10 cellular contexts compared by ENCODE assay signal in the genomic region with DNA sequence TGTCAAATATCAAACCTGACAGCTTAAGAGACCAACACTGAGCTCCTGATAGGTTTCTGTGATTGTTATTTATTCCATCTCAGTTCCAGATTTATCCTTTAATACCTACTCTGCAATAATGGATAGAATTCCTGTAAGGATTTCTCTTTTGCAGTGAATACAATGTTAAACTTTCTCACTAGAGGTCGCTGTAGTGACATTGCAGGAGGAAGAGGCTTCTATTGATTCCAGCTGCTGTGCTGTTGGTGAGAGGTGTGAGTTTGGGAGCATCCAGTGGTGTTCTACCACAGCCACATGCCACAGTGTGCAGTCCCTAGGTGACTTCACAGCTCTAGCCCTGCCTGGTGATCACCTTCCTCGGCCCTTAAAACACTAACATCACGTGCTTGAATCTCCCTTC. TPM values are rescaled to one million over a fixed set of nuclear protein-coding genes. Genes with fewer than 3 reads are reported as not detected.
DNase-seq lines count a peak whose midpoint lies in the region; ATAC-seq and TF ChIP-seq lines count a peak whose summit lies in the region.
"Had no signal": no experiment of that assay in that cellular context is flagged by ENCODE, and none has a peak within 500 bp of the region (broad histone marks: within the 10 kb centered on the region; RNA-seq: fewer than 3 reads in every experiment).

No MANE protein-coding gene starts in this region.

- POLR2A ChIA-PET in activated CD8-positive, alpha-beta T cell treated with anti-CD3 and anti-CD28 coated beads, Interleukin-2, amount 10 ng/mL, durations not matched to agents 7 days and 5 days (lab: Charles Lee), result no interaction called here

- no peaks in the 10 kb centered on the region for H3K4me1 Mint-ChIP-seq in activated CD8-positive, alpha-beta T cell treated with anti-CD3 and anti-CD28 coated beads, Interleukin-2, amount 10 ng/mL, durations not matched to agents 7 days and 5 days (ENCODE audit: low read depth)

- no peak overlapping the region; the same call in 1 of the 2 replicates for H2AFZ ChIP-seq in OCI-LY3 (ENCODE audit: low read depth, low read length)

- no peak for ATAC-seq in left cardiac atrium
- ATAC-seq in GM18502 (IDR thresholded peaks at IDR 0.05; ENCODE audit: poor library complexity, unreplicated experiment), result no peak
- ATAC-seq in activated CD8-positive, alpha-beta T cell treated with anti-CD3 and anti-CD28 coated beads, Interleukin-2, amount 10 ng/mL, durations not matched to agents 7 days and 5 days, result no peak
- ATAC-seq in left lung, result no peak

- H3K27ac Mint-ChIP-seq in activated CD8-positive, alpha-beta T cell treated with anti-CD3 and anti-CD28 coated beads, Interleukin-2, amount 10 ng/mL, durations not matched to agents 7 days and 5 days, result no peak overlapping the region
- H3K27ac Mint-ChIP-seq: activated T-cell treated with anti-CD3 and anti-CD28 coated beads, Interleukin-2, amount 50 U/mL, for 24 hours had no signal

- CTCF ChIA-PET in activated CD8-positive, alpha-beta T cell treated with anti-CD3 and anti-CD28 coated beads, Interleukin-2, amount 10 ng/mL, durations not matched to agents 7 days and 5 days (lab: Charles Lee), result no interaction called here

- no peak overlapping the region for H3K9ac ChIP-seq in OCI-LY3 (ENCODE audit: low read length)

- TF ChIP-seq CTCF in left ventricle myocardium inferior (IDR thresholded peaks at IDR 0.05; ENCODE audit: borderline replicate concordance) (peak; percentile 59), OCI-LY3 (IDR thresholded peaks at IDR 0.05; ENCODE audit: low read depth, low read length) (peak; percentile 65), left lung (IDR thresholded peaks at IDR 0.05) (peak in 1 of 2 donors; percentile 28)

- H3K27me3 Mint-ChIP-seq in activated CD8-positive, alpha-beta T cell treated with anti-CD3 and anti-CD28 coated beads, Interleukin-2, amount 10 ng/mL, durations not matched to agents 7 days and 5 days (ENCODE audit: low read depth), result no peaks in the 10 kb centered on the region

- no peaks in the 10 kb centered on the region for H3K9me3 Mint-ChIP-seq in activated CD8-positive, alpha-beta T cell treated with anti-CD3 and anti-CD28 coated beads, Interleukin-2, amount 10 ng/mL, durations not matched to agents 7 days and 5 days (ENCODE audit: insufficient read depth)
- H3K9me3 Mint-ChIP-seq: activated T-cell treated with anti-CD3 and anti-CD28 coated beads, Interleukin-2, amount 50 U/mL, for 24 hours had no signal

- H3K36me3 ChIP-seq in left ventricle myocardium inferior, result no peaks in the 10 kb centered on the region
- H3K36me3 ChIP-seq in OCI-LY3 (replicated peaks; ENCODE audit: low read depth, low read length), result no peaks in the 10 kb centered on the region
- no peaks in the 10 kb centered on the region for H3K36me3 ChIP-seq in left lung

- H3K27me3 ChIP-seq in left ventricle myocardium inferior (ENCODE audit: low read depth) (no peaks in the 10 kb centered on the region), OCI-LY3 (ENCODE audit: low read depth, low read length) (no peaks in the 10 kb centered on the region), left lung (no peaks in the 10 kb centered on the region)

- H3K4me3 Mint-ChIP-seq in activated CD8-positive, alpha-beta T cell treated with anti-CD3 and anti-CD28 coated beads, Interleukin-2, amount 10 ng/mL, durations not matched to agents 7 days and 5 days, result no peak overlapping the region
- H3K4me3 Mint-ChIP-seq: activated T-cell treated with anti-CD3 and anti-CD28 coated beads, Interleukin-2, amount 50 U/mL, for 24 hours had no signal

- no peaks in the 10 kb centered on the region for H3K4me1 ChIP-seq in left ventricle myocardium inferior
- no peaks in the 10 kb centered on the region for H3K4me1 ChIP-seq in OCI-LY3 (ENCODE audit: low read length)
- no peaks in the 10 kb centered on the region for H3K4me1 ChIP-seq in left lung

- H4K20me1 ChIP-seq in OCI-LY3 (ENCODE audit: insufficient read depth, low read length), result no peaks in the 10 kb centered on the region

- H3K27ac ChIP-seq in left ventricle myocardium inferior (replicated peaks) (no peak overlapping the region), OCI-LY3 (ENCODE audit: low read length) (no peak overlapping the region), left lung (no peak overlapping the region)

- H3K9me3 ChIP-seq in left ventricle myocardium inferior (replicated peaks), result no peaks in the 10 kb centered on the region
- H3K9me3 ChIP-seq in OCI-LY3 (ENCODE audit: insufficient read depth, low read length), result no peaks in the 10 kb centered on the region
- H3K9me3 ChIP-seq in left lung, result no peaks in the 10 kb centered on the region

- DNase-seq in left ventricle myocardium inferior (no peak), left cardiac atrium (no peak), fibroblast of peridontal ligament (ENCODE audit: extremely low read depth) (peak; percentile 0), nucleus accumbens (lab: John Stamatoyannopoulos, UW) (no peak), left lung (no peak)
- DNase-seq in activated CD8-positive, alpha-beta T cell treated with anti-CD3 and anti-CD28 coated beads, Interleukin-2, amount 10 ng/mL, durations not matched to agents 7 days and 5 days, result no peak
- DNase-seq: activated T-cell treated with anti-CD3 and anti-CD28 coated beads, Interleukin-2, amount 50 U/mL, for 24 hours had no signal

- peak overlapping the region; percentile 25; the same call in 1 of the 2 replicates for H3K4me2 ChIP-seq in OCI-LY3 (ENCODE audit: low read length)

- H3K36me3 Mint-ChIP-seq in activated CD8-positive, alpha-beta T cell treated with anti-CD3 and anti-CD28 coated beads, Interleukin-2, amount 10 ng/mL, durations not matched to agents 7 days and 5 days (ENCODE audit: low read depth), result no peaks in the 10 kb centered on the region

- intact Hi-C loops in left ventricle myocardium inferior (cut with micrococcal nuclease), result no loop called here
- intact Hi-C loops in left cardiac atrium (cut with DNase I), result no loop called here
- intact Hi-C loops in left lung (cut with DNase I), result no loop called here

- H3K4me3 ChIP-seq in left ventricle myocardium inferior, result no peak overlapping the region
- H3K4me3 ChIP-seq in OCI-LY3 (ENCODE audit: low read length), result no peak overlapping the region
- no peak overlapping the region for H3K4me3 ChIP-seq in left lung

- no peaks in the 10 kb centered on the region for H3K79me2 ChIP-seq in OCI-LY3 (ENCODE audit: low read length)

RNA-seq across cellular contexts. Expression of a gene that starts 34.6 kb away (rescaled TPM):
- not detected for total RNA-seq in left ventricle myocardium inferior
- not detected for total RNA-seq in left cardiac atrium
- not detected for total RNA-seq in activated CD8-positive, alpha-beta T cell treated with anti-CD3 and anti-CD28 coated beads, Interleukin-2, amount 10 ng/mL, durations not matched to agents 7 days and 5 days
- total RNA-seq in left lung, result not detected
- total RNA-seq: mucosa of gallbladder had no signal
